In genomic region chr16:70777973-70778406, GRCh38 we compare ENCODE assay signal across 1 cellular context.
TF ChIP-seq lines count a peak whose summit lies in the region.

No MANE protein-coding gene starts in this region.

TF ChIP-seq in WTC11, 78 proteins besides CTCF, POLR2A, EP300 and RAD21 (continued from another document):
- TF ChIP-seq ZNF317 (CRISPR knock-in tag; IDR thresholded peaks at IDR 0.05; ENCODE audit: borderline replicate concordance, low read depth) (no peak), E2F1 (CRISPR knock-in tag; IDR thresholded peaks at IDR 0.05) (no peak), SMAD4 (CRISPR knock-in tag; IDR thresholded peaks at IDR 0.05) (no peak), PRRX2 (CRISPR knock-in tag; IDR thresholded peaks at IDR 0.05) (no peak), ZNF425 (CRISPR knock-in tag; conservative IDR thresholded peaks at IDR 0.05) (no peak), USF1 (CRISPR knock-in tag; IDR thresholded peaks at IDR 0.05) (no peak), KAT7 (CRISPR knock-in tag; IDR thresholded peaks at IDR 0.05; ENCODE audit: borderline replicate concordance) (no peak), IRF2 (CRISPR knock-in tag; IDR thresholded peaks at IDR 0.05; ENCODE audit: borderline replicate concordance, low read depth) (no peak), AR (CRISPR knock-in tag; IDR thresholded peaks at IDR 0.05) (no peak)
